8 cellular contexts compared by ENCODE assay signal in genomic region chr19:49877020-49877878, GRCh38. TPM values are rescaled to one million over a fixed set of nuclear protein-coding genes. Genes with fewer than 3 reads are reported as not detected.
DNase-seq lines count a peak whose midpoint lies in the region; ATAC-seq and TF ChIP-seq lines count a peak whose summit lies in the region.

TSS of gene AKT1S1 (minus strand) at chr19:49877355. CDS start at chr19:49873295, 4,060 bp downstream.
TSS of gene TBC1D17 (plus strand) at chr19:49877702. CDS start at chr19:49877724, 22 bp downstream.

- H3K9me3 ChIP-seq in KOPT-K1 (ENCODE audit: insufficient read depth, low read length, poor library complexity, severe bottlenecking), result no peaks in the 10 kb centered on the region
- H3K9me3 ChIP-seq in Peyer's patch, result no peaks in the 10 kb centered on the region
- H3K9me3 ChIP-seq in mucosa of stomach (ENCODE audit: control insufficient read depth, low read length), result no peaks in the 10 kb centered on the region

- peaks cover 17% of the 10 kb centered on the region; the same call in 1 of the 2 replicates for H3K36me3 ChIP-seq in KOPT-K1 (ENCODE audit: insufficient read depth, low read length)
- H3K36me3 ChIP-seq in Peyer's patch, result peaks cover 0 to 45% (median 0%) of the 10 kb centered on the region in 3 donors
- peaks cover 20% of the 10 kb centered on the region for H3K36me3 ChIP-seq in mucosa of stomach (ENCODE audit: control insufficient read depth, insufficient read depth, low read length)

- H3K4me3 ChIP-seq in Peyer's patch (peak within 1 kb of the TSS; percentile 59 to 92 (median 76)), mucosa of stomach (ENCODE audit: low read length) (peak within 1 kb of the TSS; percentile 81)

- peak within 1 kb of the TSS; percentile 91 for H3K9ac ChIP-seq in mucosa of stomach (ENCODE audit: low read length)

- peak; percentile 62 for ATAC-seq in GM21786 (IDR thresholded peaks at IDR 0.05; ENCODE audit: unreplicated experiment)
- ATAC-seq in esophagus mucosa, result peak; percentile 81

- peak; percentile 99 for DNase-seq in DMS79 treated with DMSO at 0.1 percent for 48 hours (lab: John Stamatoyannopoulos, UW)
- DNase-seq in Peyer's patch, result peak; percentile 98 to 100 (median 99)
- peak; percentile 96 to 98 for DNase-seq in activated T-cell treated with anti-CD3 and anti-CD28 coated beads, Interleukin-2, amount 50 U/mL, for 48 hours
- DNase-seq in stimulated activated CD8-positive, alpha-beta memory T cell treated with anti-CD3 and anti-CD28 coated beads, Interleukin-7, amount 100 ng/mL, for 1 hour (ENCODE audit: low read depth in 2 of 2), result peak; percentile 94 to 96

- no peak for TF ChIP-seq CTCF in Peyer's patch (IDR thresholded peaks at IDR 0.05)

- H3K27ac ChIP-seq in KOPT-K1 (ENCODE audit: low read depth, low read length, poor library complexity, severe bottlenecking), result peak within 1 kb of the TSS; percentile 96
- H3K27ac ChIP-seq in Peyer's patch, result peak within 1 kb of the TSS; percentile 92 to 98 (median 94)

- H3K27me3 ChIP-seq in Peyer's patch, result no peaks in the 10 kb centered on the region
- H3K27me3 ChIP-seq in mucosa of stomach (ENCODE audit: control insufficient read depth, insufficient read depth, low read length), result no peaks in the 10 kb centered on the region

- H3K4me1 ChIP-seq in Peyer's patch (peaks cover 0 to 27% (median 4%) of the 10 kb centered on the region in 4 donors), mucosa of stomach (ENCODE audit: control insufficient read depth, insufficient read depth, low read length) (peaks cover 16% of the 10 kb centered on the region)

- peak; percentile 83 to 87 for TF ChIP-seq POLR2A in Peyer's patch (IDR thresholded peaks at IDR 0.05)

RNA-seq across cellular contexts. Expression of gene AKT1S1, which starts in this region (rescaled TPM):
- 10 to 100 TPM; 17.2 to 30.5 (median 23.3) TPM for total RNA-seq in Peyer's patch
- total RNA-seq in esophagus mucosa, result 32.7 TPM

RNA-seq across cellular contexts. Expression of gene TBC1D17, which starts in this region (rescaled TPM):
- total RNA-seq in Peyer's patch (10 to 100 TPM; 22.8 to 83.3 (median 62.1) TPM), esophagus mucosa (15.8 TPM)

Comparison
In these comparisons a context has a peak if more than half of its experiments do, and no peak if none do; other contexts are left out.
1. Peak in every context shown above with its lines: DNase-seq, ATAC-seq, H3K4me3 ChIP-seq and H3K27ac ChIP-seq.